8 cellular contexts compared by ENCODE assay signal in genomic region chr6:89940225-89941027, GRCh38. TPM values are rescaled to one million over a fixed set of nuclear protein-coding genes. Genes with fewer than 3 reads are reported as not detected.
DNase-seq lines count a peak whose midpoint lies in the region; ATAC-seq and TF ChIP-seq lines count a peak whose summit lies in the region.

No MANE protein-coding gene starts in this region.

- H3K27me3 ChIP-seq in neuronal stem cell (ENCODE audit: control insufficient read depth in 3 of 3, insufficient read depth in 3 of 3, low read depth in 1 of 3, low read length in 3 of 3), result no peaks in the 10 kb centered on the region

- H3K27ac Mint-ChIP-seq in Calu3 (ENCODE audit: unreplicated experiment) (peak overlapping the region; percentile 27), type B pancreatic cell (peak overlapping the region; percentile 62)
- H3K27ac Mint-ChIP-seq in activated T-helper 1 cell treated with anti-CD3 and anti-CD28 coated beads, Interleukin-12 subunit alpha, Interleukin-12 subunit beta, Interleukin-2, Interleukin-4 antibody, amounts not matched to agents 30 ng/mL and 10 ng/mL and 1 ng/mL, durations not matched to agents 14 hours and 24 hours and 36 hours, result no peak overlapping the region

- CTCF ChIA-PET in Calu3 (lab: Charles Lee), result interaction anchor here (0.5 to 2.3 kb wide), 26 partner anchors 9 to 945 kb away, joined by 3 to 68 read pairs (median 4); no protein-coding TSS in a partner anchor

- H3K27me3 Mint-ChIP-seq in Calu3 (ENCODE audit: unreplicated experiment) (peaks cover 21% of the 10 kb centered on the region), type B pancreatic cell (peaks cover 2% of the 10 kb centered on the region)
- H3K27me3 Mint-ChIP-seq in activated T-helper 1 cell treated with anti-CD3 and anti-CD28 coated beads, Interleukin-12 subunit alpha, Interleukin-12 subunit beta, Interleukin-2, Interleukin-4 antibody, amounts not matched to agents 30 ng/mL and 10 ng/mL and 1 ng/mL, durations not matched to agents 14 hours and 24 hours and 36 hours (ENCODE audit: insufficient read depth), result no peaks in the 10 kb centered on the region

- H3K9me3 ChIP-seq in neuronal stem cell (replicated peaks in 1 of 2; ENCODE audit: control insufficient read depth in 2 of 2, insufficient read depth in 1 of 2, low read depth in 1 of 2, low read length in 2 of 2), result peaks cover 0 to 6% of the 10 kb centered on the region in 2 donors

- no peak overlapping the region for H4K91ac ChIP-seq in neuronal stem cell (ENCODE audit: low read depth, low read length, poor library complexity)

- H2BK5ac ChIP-seq in neuronal stem cell (ENCODE audit: low read length), result no peak overlapping the region

- ATAC-seq in GM21526 (IDR thresholded peaks at IDR 0.05; ENCODE audit: low FRiP score, unreplicated experiment), result peak; percentile 76

- H2BK15ac ChIP-seq in neuronal stem cell (ENCODE audit: low read length), result no peak overlapping the region

- H4K8ac ChIP-seq in neuronal stem cell (ENCODE audit: low read depth, low read length), result no peak overlapping the region

- H3K14ac ChIP-seq in neuronal stem cell (ENCODE audit: low read length), result no peak overlapping the region

- no peak overlapping the region for H3K23ac ChIP-seq in neuronal stem cell (ENCODE audit: low read depth, low read length, poor library complexity)

- H3K4ac ChIP-seq in neuronal stem cell (ENCODE audit: low read length), result no peak overlapping the region

- H3K4me1 Mint-ChIP-seq in Calu3 (ENCODE audit: low read depth, unreplicated experiment), result peaks cover 12% of the 10 kb centered on the region
- H3K4me1 Mint-ChIP-seq in activated T-helper 1 cell treated with anti-CD3 and anti-CD28 coated beads, Interleukin-12 subunit alpha, Interleukin-12 subunit beta, Interleukin-2, Interleukin-4 antibody, amounts not matched to agents 30 ng/mL and 10 ng/mL and 1 ng/mL, durations not matched to agents 14 hours and 24 hours and 36 hours (ENCODE audit: low read depth), result peaks cover 25% of the 10 kb centered on the region
- H3K4me1 Mint-ChIP-seq in type B pancreatic cell (ENCODE audit: unreplicated experiment), result peaks cover 17% of the 10 kb centered on the region

- intact Hi-C loops in Calu3 (cut with micrococcal nuclease; ENCODE audit: unreplicated experiment), result loop anchor here (1.0 to 10.0 kb wide), 3 partner anchors 244 to 539 kb away; no protein-coding TSS in a partner anchor
- intact Hi-C loops in activated T-helper 1 cell treated with anti-CD3 and anti-CD28 coated beads, Interleukin-12 subunit alpha, Interleukin-12 subunit beta, Interleukin-2, Interleukin-4 antibody, amounts not matched to agents 30 ng/mL and 10 ng/mL and 1 ng/mL, durations not matched to agents 14 hours and 24 hours and 36 hours (cut with micrococcal nuclease), result loop anchor here (1.0 to 5.0 kb wide), 8 partner anchors 140 to 632 kb away; no protein-coding TSS in a partner anchor

- H3K4me3 ChIP-seq in neuronal stem cell (ENCODE audit: low read length in 2 of 2), result no peak overlapping the region

- H2BK120ac ChIP-seq in neuronal stem cell (ENCODE audit: low read depth, low read length), result no peak overlapping the region

- no CpG with 5 or more reads among the region's 9 CpGs for WGBS in neuronal stem cell (ENCODE audit: extremely low coverage in 2 of 2, insufficient read length in 2 of 2, insufficient replicate concordance in 1 of 2), 2 donors

- no TSS peak for BruUV-seq in Calu3 (replicated peaks; lab: Mats Ljungman, UMichigan)

- H3K9ac ChIP-seq in neuronal stem cell (ENCODE audit: low read depth, low read length, poor library complexity), result no peak overlapping the region

- no peaks in the 10 kb centered on the region for H3K79me1 ChIP-seq in neuronal stem cell (ENCODE audit: low read depth, low read length)

- H3K9me3 Mint-ChIP-seq in Calu3 (ENCODE audit: low read depth, unreplicated experiment) (peaks cover 3% of the 10 kb centered on the region), type B pancreatic cell (peaks cover 4% of the 10 kb centered on the region)
- H3K9me3 Mint-ChIP-seq in activated T-helper 1 cell treated with anti-CD3 and anti-CD28 coated beads, Interleukin-12 subunit alpha, Interleukin-12 subunit beta, Interleukin-2, Interleukin-4 antibody, amounts not matched to agents 30 ng/mL and 10 ng/mL and 1 ng/mL, durations not matched to agents 14 hours and 24 hours and 36 hours, result no peaks in the 10 kb centered on the region

- H2BK12ac ChIP-seq in neuronal stem cell (ENCODE audit: low read length), result no peak overlapping the region

- H3K36me3 ChIP-seq in neuronal stem cell (replicated peaks in 1 of 2; ENCODE audit: control insufficient read depth in 2 of 2, insufficient read depth in 2 of 2, low read length in 2 of 2), result peaks cover 0 to 3% of the 10 kb centered on the region in 2 donors

- H2AK5ac ChIP-seq in neuronal stem cell (ENCODE audit: low read depth, low read length), result no peak overlapping the region

- H3K4me2 ChIP-seq in neuronal stem cell (ENCODE audit: insufficient read depth, low read length, poor library complexity, severe bottlenecking), result no peak overlapping the region

- H2AFZ ChIP-seq in neuronal stem cell (ENCODE audit: low read length), result no peak overlapping the region

- DNase-seq in Calu3, result peak; percentile 67
- DNase-seq in LoVo (ENCODE audit: low spot score), result peak; percentile 73
- DNase-seq in RKO (ENCODE audit: low spot score), result peak; percentile 75
- peak; percentile 57 for DNase-seq in activated T-helper 1 cell treated with anti-CD3 and anti-CD28 coated beads, Interleukin-12 subunit alpha, Interleukin-12 subunit beta, Interleukin-2, Interleukin-4 antibody, amounts not matched to agents 30 ng/mL and 10 ng/mL and 1 ng/mL, durations not matched to agents 14 hours and 24 hours and 36 hours (ENCODE audit: low spot score)
- peak; percentile 93 for DNase-seq in fibroblast of peridontal ligament (ENCODE audit: extremely low read depth)
- peak; percentile 58 for DNase-seq in neuronal stem cell (ENCODE audit: low spot score)
- DNase-seq in type B pancreatic cell (ENCODE audit: extremely low spot score, unreplicated experiment), result no peak

- H3K4me3 Mint-ChIP-seq in Calu3 (ENCODE audit: low read depth, unreplicated experiment) (peak overlapping the region; percentile 12), type B pancreatic cell (peak overlapping the region; percentile 34)
- H3K4me3 Mint-ChIP-seq in activated T-helper 1 cell treated with anti-CD3 and anti-CD28 coated beads, Interleukin-12 subunit alpha, Interleukin-12 subunit beta, Interleukin-2, Interleukin-4 antibody, amounts not matched to agents 30 ng/mL and 10 ng/mL and 1 ng/mL, durations not matched to agents 14 hours and 24 hours and 36 hours, result no peak overlapping the region

- H3K27ac ChIP-seq in neuronal stem cell (replicated peaks; ENCODE audit: low read length), result no peak overlapping the region

- no peaks in the 10 kb centered on the region for H3K36me3 Mint-ChIP-seq in Calu3 (ENCODE audit: insufficient read depth, unreplicated experiment)
- peaks cover 57% of the 10 kb centered on the region for H3K36me3 Mint-ChIP-seq in activated T-helper 1 cell treated with anti-CD3 and anti-CD28 coated beads, Interleukin-12 subunit alpha, Interleukin-12 subunit beta, Interleukin-2, Interleukin-4 antibody, amounts not matched to agents 30 ng/mL and 10 ng/mL and 1 ng/mL, durations not matched to agents 14 hours and 24 hours and 36 hours (ENCODE audit: low read depth)
- H3K36me3 Mint-ChIP-seq in type B pancreatic cell, result peaks cover 10% of the 10 kb centered on the region

- H3K18ac ChIP-seq in neuronal stem cell (ENCODE audit: low read length), result no peak overlapping the region

- no peaks in the 10 kb centered on the region for H3K4me1 ChIP-seq in neuronal stem cell (ENCODE audit: control insufficient read depth in 2 of 2, insufficient read depth in 1 of 2, low read depth in 1 of 2, low read length in 2 of 2)

- TF ChIP-seq CTCF in Calu3 (IDR thresholded peaks at IDR 0.05; ENCODE audit: unreplicated experiment), result peak; percentile 61
- TF ChIP-seq CTCF in type B pancreatic cell (conservative IDR thresholded peaks at IDR 0.05), result peak; percentile 89

RNA-seq across cellular contexts. Expression of gene GJA10, which starts 46.2 kb away (rescaled TPM):
- total RNA-seq in Calu3 (2022), result not detected in 2 replicates
- total RNA-seq in activated T-helper 1 cell treated with anti-CD3 and anti-CD28 coated beads, Interleukin-12 subunit alpha, Interleukin-12 subunit beta, Interleukin-2, Interleukin-4 antibody, amounts not matched to agents 30 ng/mL and 10 ng/mL and 1 ng/mL, durations not matched to agents 14 hours and 24 hours and 36 hours, result not detected in 2 replicates
- 0.74 TPM for polyA plus RNA-seq in neuronal stem cell (2013, experiment 1 of 2)
- 0.76 TPM for polyA plus RNA-seq in neuronal stem cell (2013, experiment 2 of 2)
- total RNA-seq in type B pancreatic cell (ENCODE audit: low replicate concordance), result not detected in 2 replicates
